ENCODE assay signal across 14 cellular contexts in the genomic region with DNA sequence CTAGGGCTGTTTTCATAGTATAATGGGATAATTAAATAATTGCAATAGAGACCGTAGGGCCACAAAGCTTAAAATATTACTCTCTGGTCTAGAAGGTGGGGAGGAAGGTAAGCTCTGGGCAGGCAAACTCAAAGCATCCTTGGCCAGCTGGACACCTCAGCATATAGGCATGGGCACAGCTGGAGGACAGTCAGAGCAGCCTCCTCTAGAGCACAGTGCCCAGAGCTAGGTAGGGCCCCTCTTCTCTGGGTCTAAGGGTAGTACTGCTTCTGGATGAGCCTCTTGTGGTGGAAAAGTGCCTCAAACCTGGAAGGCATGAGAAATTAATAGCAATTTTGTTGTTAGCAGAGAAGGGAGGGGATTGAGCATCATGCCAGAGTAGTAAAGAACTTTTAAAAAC.
DNase-seq lines count a peak whose midpoint lies in the region; ATAC-seq, FAIRE-seq and TF ChIP-seq lines count a peak whose summit lies in the region.
"Had no signal": no experiment of that assay in that cellular context is flagged by ENCODE, and none has a peak within 500 bp of the region (broad histone marks: within the 10 kb centered on the region; RNA-seq: fewer than 3 reads in every experiment).

No MANE protein-coding gene starts in this region.

- WGBS in HepG2 (ENCODE audit: low lambda C conversion rate), result 97% methylated on average over 1 of the region's 1 CpG

- no peak for TF ChIP-seq POLR2A in HepG2 (IDR thresholded peaks at IDR 0.05; ENCODE audit: insufficient read depth in 1 of 2, low read depth in 2 of 2, low read length in 2 of 2)

- H4K20me1 ChIP-seq in HepG2 (ENCODE audit: insufficient read depth, low read length), result no peaks in the 10 kb centered on the region
- H4K20me1 ChIP-seq: BLaER1 had no signal

- ATAC-seq in HepG2 (peak; percentile 67), lower lobe of right lung (no peak), HG03135 (IDR thresholded peaks at IDR 0.05; ENCODE audit: unreplicated experiment) (no peak), HG02798 (IDR thresholded peaks at IDR 0.05; ENCODE audit: poor library complexity, unreplicated experiment) (no peak)

- no peak overlapping the region for H3K4me3 ChIP-seq in HepG2 (replicated peaks in 1 of 3; ENCODE audit: insufficient read depth in 1 of 3, low read depth in 2 of 3, low read length in 3 of 3)
- no peak overlapping the region for H3K4me3 ChIP-seq in lower lobe of right lung
- H3K4me3 ChIP-seq: BLaER1 had no signal

- H3K27ac ChIP-seq in HepG2 (ENCODE audit: extremely low read length, insufficient read depth, low read length), result no peak overlapping the region
- H3K27ac ChIP-seq in lower lobe of right lung, result no peak overlapping the region
- H3K27ac ChIP-seq: 22Rv1, BLaER1 had no signal

- H3K27me3 Mint-ChIP-seq in brain, result peaks cover 7% of the 10 kb centered on the region

- peak overlapping the region; percentile 45 to 80 (median 77) for H3K27ac Mint-ChIP-seq in brain
- H3K27ac Mint-ChIP-seq: CD8-positive, alpha-beta memory T cell had no signal

- no peaks in the 10 kb centered on the region for H3K36me3 ChIP-seq in HepG2 (replicated peaks in 1 of 2; ENCODE audit: control insufficient read depth in 1 of 2, insufficient read depth in 2 of 2, low read length in 2 of 2)
- no peaks in the 10 kb centered on the region for H3K36me3 ChIP-seq in lower lobe of right lung
- H3K36me3 ChIP-seq: BLaER1 had no signal

- CTCF ChIA-PET in HepG2 (lab: Yijun Ruan, JAX; ENCODE audit: low intra/inter-chr PET ratio, low total read pairs), result no interaction called here

- peaks cover 45% of the 10 kb centered on the region for H3K4me1 Mint-ChIP-seq in brain
- H3K4me1 Mint-ChIP-seq: CD8-positive, alpha-beta memory T cell had no signal

- peaks cover 18% of the 10 kb centered on the region for H3K4me1 ChIP-seq in HepG2 (ENCODE audit: insufficient read depth, low read length)
- peaks cover 25% of the 10 kb centered on the region for H3K4me1 ChIP-seq in lower lobe of right lung
- H3K4me1 ChIP-seq: BLaER1, Caco-2 had no signal

- POLR2A ChIA-PET in HepG2 (lab: Yijun Ruan, JAX), result no interaction called here

- H3K9me3 ChIP-seq in HepG2 (ENCODE audit: low read length), result no peaks in the 10 kb centered on the region
- no peaks in the 10 kb centered on the region for H3K9me3 ChIP-seq in lower lobe of right lung
- H3K9me3 ChIP-seq: BLaER1, Caco-2 had no signal

- TF ChIP-seq EP300 in HepG2 (IDR thresholded peaks at IDR 0.05; ENCODE audit: low read depth in 2 of 2, low read length in 2 of 2) (no peak), HepG2 (CRISPR knock-in tag; IDR thresholded peaks at IDR 0.05; ENCODE audit: borderline replicate concordance) (no peak)

- no peak overlapping the region for H3K4me3 Mint-ChIP-seq in brain
- H3K4me3 Mint-ChIP-seq: CD8-positive, alpha-beta memory T cell had no signal

- H3K27me3 ChIP-seq in HepG2 (ENCODE audit: control insufficient read depth in 1 of 2, insufficient read depth in 2 of 2, low read length in 2 of 2) (peaks cover 0 to 28% of the 10 kb centered on the region in 2 experiments; a peak in 3 of 5 replicates), lower lobe of right lung (ENCODE audit: low read depth) (no peaks in the 10 kb centered on the region)
- H3K27me3 ChIP-seq: BLaER1 had no signal

- H3K9me3 Mint-ChIP-seq in brain, result no peaks in the 10 kb centered on the region
- H3K9me3 Mint-ChIP-seq: CD8-positive, alpha-beta memory T cell had no signal

- no peak for TF ChIP-seq RAD21 in HepG2 (CRISPR knock-in tag; IDR thresholded peaks at IDR 0.05)

- H3K4me2 ChIP-seq in HepG2 (ENCODE audit: low read depth, low read length), result no peak overlapping the region
- H3K4me2 ChIP-seq: BLaER1 had no signal

- no TSS peak for BruUV-seq in HepG2 (replicated peaks; lab: Mats Ljungman, UMichigan)

- H3K79me2 ChIP-seq in HepG2 (ENCODE audit: insufficient read depth, low read length), result no peaks in the 10 kb centered on the region

- in situ Hi-C loops in HepG2 (cut with HindIII; ENCODE audit: extremely low pct_ligation_motif_present, low pct_unique_long_range_greater_than_20kb), result no loop called here

- no peak overlapping the region for H3K9ac ChIP-seq in HepG2 (ENCODE audit: insufficient read depth, low read depth, low read length)
- H3K9ac ChIP-seq: BLaER1 had no signal

- intact Hi-C loops in HepG2 (cut with micrococcal nuclease; ENCODE audit: unreplicated experiment) (no loop called here), lower lobe of right lung (cut with DNase I) (no loop called here)

- FAIRE-seq in HepG2 (lab: Jason Lieb, UNC), result no peak
- FAIRE-seq: GM18507, H54 had no signal

- no peak overlapping the region for H2AFZ ChIP-seq in HepG2 (ENCODE audit: low read length)

- TF ChIP-seq CTCF in brain (conservative IDR thresholded peaks at IDR 0.05), result no peak
- TF ChIP-seq CTCF in HepG2 (CRISPR knock-in tag; IDR thresholded peaks at IDR 0.05), result no peak
- no peak for TF ChIP-seq CTCF in lower lobe of right lung (IDR thresholded peaks at IDR 0.05)

- H3K36me3 Mint-ChIP-seq in brain, result no peaks in the 10 kb centered on the region
- H3K36me3 Mint-ChIP-seq: CD8-positive, alpha-beta memory T cell had no signal

- DNase-seq in DMS 273 (lab: John Stamatoyannopoulos, UW; ENCODE audit: unreplicated experiment) (peak; percentile 41), DMS 273 treated with DMSO at 0.1 percent for 48 hours (lab: John Stamatoyannopoulos, UW) (no peak), HepG2 (ENCODE audit: low spot score) (no peak), lower lobe of right lung (no peak), globus pallidus (ENCODE audit: low spot score) (no peak)
- DNase-seq: Caco-2; CD8-positive, alpha-beta memory T cell had no signal

TF ChIP-seq in HepG2, 621 proteins besides CTCF, POLR2A, EP300 and RAD21:
- no peak for TF ChIP-seq ZNF678 (CRISPR knock-in tag; IDR thresholded peaks at IDR 0.05)
- no peak for TF ChIP-seq ESRRA (CRISPR knock-in tag; IDR thresholded peaks at IDR 0.05; ENCODE audit: low read depth)
- TF ChIP-seq ZNF83 (CRISPR knock-in tag; IDR thresholded peaks at IDR 0.05; ENCODE audit: borderline replicate concordance), result no peak
- TF ChIP-seq ZNF260 (CRISPR knock-in tag; IDR thresholded peaks at IDR 0.05; ENCODE audit: borderline replicate concordance, low read depth), result no peak
- no peak for TF ChIP-seq DMTF1 (CRISPR knock-in tag; IDR thresholded peaks at IDR 0.05)
- TF ChIP-seq ARID5B (CRISPR knock-in tag; IDR thresholded peaks at IDR 0.05), result no peak
- TF ChIP-seq PBX3 (CRISPR knock-in tag; IDR thresholded peaks at IDR 0.05; ENCODE audit: borderline replicate concordance), result no peak
